7 cellular contexts compared by ENCODE assay signal in the genomic region with DNA sequence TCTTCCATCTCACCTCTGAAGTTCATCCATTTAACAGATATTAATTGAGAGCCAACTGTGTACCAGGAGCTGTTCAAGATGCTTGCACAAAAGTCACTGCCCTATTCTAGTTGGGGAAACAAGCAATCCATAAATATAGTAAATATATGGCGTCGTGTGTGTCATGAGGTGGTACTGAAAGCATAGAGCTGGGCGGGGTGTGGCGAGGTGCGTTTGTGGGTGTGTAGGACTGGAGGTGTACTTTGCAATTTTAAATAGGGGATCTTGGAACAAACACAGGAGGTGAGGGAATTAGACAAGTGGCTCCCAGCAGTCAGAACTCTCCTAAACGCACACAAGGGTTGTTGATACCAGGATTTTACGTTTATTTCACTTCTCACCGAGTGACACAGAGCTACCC. TPM values are rescaled to one million over a fixed set of nuclear protein-coding genes. Genes with fewer than 3 reads are reported as not detected.
DNase-seq lines count a peak whose midpoint lies in the region; ATAC-seq, FAIRE-seq and TF ChIP-seq lines count a peak whose summit lies in the region.

No MANE protein-coding gene starts in this region.

- H3K27ac ChIP-seq in GM23338 (ENCODE audit: low read depth) (no peak overlapping the region), right cardiac atrium (ENCODE audit: low read length) (no peak overlapping the region), spleen (peak overlapping the region in 7 of 8 donors; percentile 52 to 83 (median 80)), small intestine (ENCODE audit: low read depth in 1 of 2, low read length in 1 of 2) (no peak overlapping the region)

- DNase-seq in GM23338 (ENCODE audit: low spot score) (no peak), right cardiac atrium (peak in 1 of 3 donors; percentile 45), spleen (no peak), small intestine (no peak)
- no peak for DNase-seq in activated CD4-positive, alpha-beta memory T cell treated with anti-CD3 and anti-CD28 coated beads for 36 hours

- CTCF ChIA-PET in activated CD4-positive, alpha-beta memory T cell treated with anti-CD3 and anti-CD28 coated beads for 36 hours (lab: Charles Lee) = no interaction called here

- H3K4me3 ChIP-seq in GM23338 (peak overlapping the region; percentile 84), right cardiac atrium (ENCODE audit: low read length) (peak overlapping the region; percentile 47), spleen (peak overlapping the region; percentile 38 to 75 (median 53)), small intestine (ENCODE audit: low read depth in 1 of 2, low read length in 2 of 2) (no peak overlapping the region)

- peak overlapping the region; percentile 94 for H3K4me2 ChIP-seq in GM23338

- H3K79me2 ChIP-seq in GM23338 (replicated peaks; ENCODE audit: insufficient read depth) = peaks cover 35% of the 10 kb centered on the region

- peak overlapping the region; percentile 91 for H3K4me3 Mint-ChIP-seq in GM23338
- peak overlapping the region; percentile 70 for H3K4me3 Mint-ChIP-seq in activated CD4-positive, alpha-beta memory T cell treated with anti-CD3 and anti-CD28 coated beads for 36 hours

- WGBS in right cardiac atrium = 91% methylated on average over 8 of the region's 8 CpGs
- WGBS in spleen, 5 donors = 87 to 95% (median 92%) methylated on average over 8 of the region's 8 CpGs
- WGBS in small intestine, 3 donors = 77 to 85% (median 78%) methylated on average over 8 of the region's 8 CpGs

- H2AFZ ChIP-seq in GM23338 = peak overlapping the region; percentile 72

- H3K9me3 ChIP-seq in right cardiac atrium (ENCODE audit: control insufficient read depth, low read length) (no peaks in the 10 kb centered on the region), spleen (peaks cover 0 to 9% (median 0%) of the 10 kb centered on the region in 8 donors), small intestine (ENCODE audit: control insufficient read depth, low read depth) (no peaks in the 10 kb centered on the region)

- no peak for TF ChIP-seq POLR2A in spleen (IDR thresholded peaks at IDR 0.05)

- no peak for ATAC-seq in GM23338
- ATAC-seq in right cardiac atrium = no peak
- ATAC-seq in GM19328 (IDR thresholded peaks at IDR 0.05; ENCODE audit: unreplicated experiment) = no peak
- no peak for ATAC-seq in HG02678 (IDR thresholded peaks at IDR 0.05; ENCODE audit: unreplicated experiment)

- no peak for TF ChIP-seq CTCF in GM23338 (conservative IDR thresholded peaks at IDR 0.05; ENCODE audit: low read depth in 2 of 2)
- no peak for TF ChIP-seq CTCF in spleen (IDR thresholded peaks at IDR 0.05 in 8 of 11, conservative IDR thresholded peaks at IDR 0.05 in 3 of 11)

- peaks cover 30% of the 10 kb centered on the region for H3K9me3 Mint-ChIP-seq in GM23338
- H3K9me3 Mint-ChIP-seq in activated CD4-positive, alpha-beta memory T cell treated with anti-CD3 and anti-CD28 coated beads for 36 hours = peaks cover 29% of the 10 kb centered on the region

- no peak overlapping the region for H3K27ac Mint-ChIP-seq in GM23338
- peak overlapping the region; percentile 65 for H3K27ac Mint-ChIP-seq in activated CD4-positive, alpha-beta memory T cell treated with anti-CD3 and anti-CD28 coated beads for 36 hours

- POLR2A ChIA-PET in activated CD4-positive, alpha-beta memory T cell treated with anti-CD3 and anti-CD28 coated beads for 36 hours (lab: Charles Lee) = no interaction called here

- peaks cover 39% of the 10 kb centered on the region for H3K36me3 Mint-ChIP-seq in GM23338 (ENCODE audit: low read depth)
- peaks cover 17% of the 10 kb centered on the region for H3K36me3 Mint-ChIP-seq in activated CD4-positive, alpha-beta memory T cell treated with anti-CD3 and anti-CD28 coated beads for 36 hours

- 0 out of 2 replicates have a peak, but pooled peaks cover 5% of the 10 kb centered on the region for H3K36me3 ChIP-seq in GM23338 (ENCODE audit: insufficient read depth)
- H3K36me3 ChIP-seq in spleen = peaks cover 0 to 4% (median 0%) of the 10 kb centered on the region in 6 donors
- no peaks in the 10 kb centered on the region for H3K36me3 ChIP-seq in small intestine (ENCODE audit: control insufficient read depth in 2 of 2, insufficient read depth in 2 of 2, low read length in 2 of 2)

- intact Hi-C loops in activated CD4-positive, alpha-beta memory T cell treated with anti-CD3 and anti-CD28 coated beads for 36 hours (cut with micrococcal nuclease) = loop anchor here (1.0 to 10.0 kb wide), 4 partner anchors 73 to 940 kb away; partner anchors contain the start of genes HNRNPF, ZNF32 and ZNF33B
- intact Hi-C loops in right cardiac atrium (cut with DNase I) = no loop called here
- intact Hi-C loops in spleen (cut with DNase I; ENCODE audit: low total_unique reads) = no loop called here

- peaks cover 7% of the 10 kb centered on the region; the same call in 1 of the 2 replicates for H4K20me1 ChIP-seq in GM23338 (replicated peaks; ENCODE audit: insufficient read depth)

- H3K9me2 ChIP-seq in GM23338 (ENCODE audit: insufficient read depth) = peaks cover 10% of the 10 kb centered on the region

- no peaks in the 10 kb centered on the region for H3F3A ChIP-seq in GM23338 (replicated peaks; ENCODE audit: low read depth)

- no peak for FAIRE-seq in small intestine (lab: Jason Lieb, UNC)

- H3K27me3 Mint-ChIP-seq in GM23338 (ENCODE audit: insufficient read depth, low read depth, poor library complexity) = peaks cover 27% of the 10 kb centered on the region
- no peaks in the 10 kb centered on the region for H3K27me3 Mint-ChIP-seq in activated CD4-positive, alpha-beta memory T cell treated with anti-CD3 and anti-CD28 coated beads for 36 hours

- H3K4me1 ChIP-seq in GM23338 (ENCODE audit: insufficient read depth) (peaks cover 14% of the 10 kb centered on the region), right cardiac atrium (ENCODE audit: control insufficient read depth, insufficient read depth, low read length) (no peaks in the 10 kb centered on the region), spleen (peaks cover 9 to 46% (median 17%) of the 10 kb centered on the region in 6 donors), small intestine (ENCODE audit: control insufficient read depth in 2 of 2, insufficient read depth in 1 of 2, low read depth in 1 of 2, low read length in 1 of 2) (peaks cover 0 to 11% of the 10 kb centered on the region in 2 donors)

- H3K27me3 ChIP-seq in GM23338 (ENCODE audit: insufficient read depth) (peaks cover 19% of the 10 kb centered on the region), right cardiac atrium (ENCODE audit: control insufficient read depth, insufficient read depth) (no peaks in the 10 kb centered on the region), spleen (replicated peaks in 1 of 7) (peaks cover 0 to 6% (median 0%) of the 10 kb centered on the region in 7 donors), small intestine (ENCODE audit: control insufficient read depth in 2 of 2, insufficient read depth in 2 of 2, low read length in 2 of 2) (no peaks in the 10 kb centered on the region)

- peaks cover 17% of the 10 kb centered on the region for H3K4me1 Mint-ChIP-seq in GM23338
- H3K4me1 Mint-ChIP-seq in activated CD4-positive, alpha-beta memory T cell treated with anti-CD3 and anti-CD28 coated beads for 36 hours (ENCODE audit: low read depth) = peaks cover 50% of the 10 kb centered on the region

TF ChIP-seq in GM23338, 12 proteins besides CTCF, POLR2A, EP300 and RAD21 (continues in another document):
- TF ChIP-seq ZNF114 (CRISPR knock-in tag; IDR thresholded peaks at IDR 0.05) = no peak
- TF ChIP-seq CREB1 (CRISPR knock-in tag; IDR thresholded peaks at IDR 0.05; ENCODE audit: low read depth) = no peak

RNA-seq across cellular contexts. Expression of gene ZNF239, which starts 0.5 kb away (rescaled TPM):
- total RNA-seq in GM23338 (2014; rRNA removed; shearing (Covaris generic)) = 11.3 and 13.8 TPM in 2 replicates
- polyA plus RNA-seq in GM23338 (2016; fragmentation: Nextera tagmentation; extraction: Ambion mirVana) (5.4 and 6.7 TPM in 2 replicates), right cardiac atrium (0.93 TPM), spleen (1 to 10 TPM; 2.0 to 2.5 (median 2.2) TPM), small intestine (1 to 10 TPM in 1 of 3 donors, under 1 TPM in 1, not detected in 1; 0.54 to 2.6 TPM)
- total RNA-seq in activated CD4-positive, alpha-beta memory T cell treated with anti-CD3 and anti-CD28 coated beads for 36 hours = 1 to 10 TPM; 1.5 to 1.7 TPM
- total RNA-seq in right cardiac atrium (1 to 10 TPM; 1.9 to 2.9 (median 2.2) TPM), spleen (1 to 10 TPM; 1.8 to 4.4 (median 3.1) TPM)

RNA-seq across cellular contexts. Expression of gene ZNF485, which starts 31.3 kb away (rescaled TPM):
- 7.8 and 11.7 TPM in 2 replicates for total RNA-seq in GM23338 (2014; rRNA removed; shearing (Covaris generic))
- 5.3 and 5.7 TPM in 2 replicates for polyA plus RNA-seq in GM23338 (2016; fragmentation: Nextera tagmentation; extraction: Ambion mirVana)
- total RNA-seq in activated CD4-positive, alpha-beta memory T cell treated with anti-CD3 and anti-CD28 coated beads for 36 hours = 1 to 10 TPM; 4.1 to 4.7 TPM
- total RNA-seq in right cardiac atrium = 1 to 10 TPM; 1.7 to 2.6 (median 2.0) TPM
- 1.2 TPM for polyA plus RNA-seq in right cardiac atrium
- 1 to 10 TPM; 3.1 to 8.0 (median 5.3) TPM for total RNA-seq in spleen
- polyA plus RNA-seq in spleen = 1 to 10 TPM; 3.3 to 4.2 (median 3.5) TPM
- 1 to 10 TPM in 2 of 3 donors, under 1 TPM in 1; 0.81 to 2.4 (median 1.3) TPM for polyA plus RNA-seq in small intestine

Comparison
In these comparisons a context has a peak if more than half of its experiments do, and no peak if none do; other contexts are left out.
1. H3K27ac ChIP-seq: peak in spleen (7 of 8); none in GM23338 (single experiment), right cardiac atrium (single experiment) and small intestine (0 of 2).
2. H3K4me3 ChIP-seq: peak in GM23338 (single experiment), right cardiac atrium (single experiment) and spleen (8 of 8); none in small intestine (0 of 2).